ENCODE assay signal across 14 cellular contexts in the genomic region with DNA sequence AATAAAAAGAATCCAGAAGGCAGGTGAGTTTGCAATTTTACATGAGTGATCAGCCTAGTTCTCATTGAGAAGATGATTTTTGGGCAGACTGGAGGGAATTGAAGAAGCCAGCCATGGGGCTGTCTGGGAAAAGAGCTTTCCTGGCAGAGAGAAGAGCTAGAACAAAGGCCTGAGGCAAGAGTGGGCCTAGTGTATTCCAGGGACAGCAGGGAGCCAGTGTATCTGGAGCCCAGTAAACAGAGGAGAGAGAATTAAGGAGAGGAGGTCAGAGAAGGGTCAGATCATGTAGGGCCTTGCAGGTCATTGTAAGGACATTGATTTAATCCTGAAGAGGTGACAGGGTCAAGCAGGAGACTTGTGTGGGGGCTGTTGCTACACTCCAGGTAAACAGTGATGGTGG.
"Had no signal": no experiment of that assay in that cellular context is flagged by ENCODE, and none has a peak within 500 bp of the region (broad histone marks: within the 10 kb centered on the region; RNA-seq: fewer than 3 reads in every experiment).

No MANE protein-coding gene starts in this region.

- FAIRE-seq: small intestine, urothelium cell line had no signal

- DNase-seq: effector CD8-positive, alpha-beta T cell; mucosa of descending colon; naive thymus-derived CD8-positive, alpha-beta T cell; ovary; right cardiac atrium; small intestine; stimulated activated CD4-positive, alpha-beta T cell treated with anti-CD3 and anti-CD28 coated beads, Interleukin-2, amount 100 ng/mL, for 48 hours; stimulated activated naive CD4-positive, alpha-beta T cell treated with Interleukin-2 at 50 U/mL for 16 hours; thyroid gland had no signal

- H3K27me3 Mint-ChIP-seq: type B pancreatic cell had no signal

- H3K27ac Mint-ChIP-seq: naive thymus-derived CD8-positive, alpha-beta T cell; type B pancreatic cell had no signal

- H3K4me3 Mint-ChIP-seq: naive thymus-derived CD8-positive, alpha-beta T cell; neural crest cell; type B pancreatic cell had no signal

- H3K9me3 ChIP-seq: ovary, thyroid gland had no signal

- H3K36me3 Mint-ChIP-seq: type B pancreatic cell had no signal

- H3K4me3 ChIP-seq: coronary artery, hepatocyte, mucosa of descending colon, ovary, thyroid gland had no signal

- ATAC-seq: mucosa of descending colon; naive thymus-derived CD8-positive, alpha-beta T cell; right cardiac atrium had no signal

- H3K4me1 ChIP-seq: thyroid gland had no signal

- H3K36me3 ChIP-seq: ovary, thyroid gland had no signal

- H3K27me3 ChIP-seq: hepatocyte, ovary, thyroid gland had no signal

- H3K27ac ChIP-seq: coronary artery, hepatocyte, ovary, thyroid gland had no signal

- H3K4me1 Mint-ChIP-seq: naive thymus-derived CD8-positive, alpha-beta T cell; neural crest cell had no signal
